Comparison of ENCODE assay signal across 8 cellular contexts in genomic region chr3:48472923-48473616, GRCh38. TPM values are rescaled to one million over a fixed set of nuclear protein-coding genes. Genes with fewer than 3 reads are reported as not detected.
DNase-seq lines count a peak whose midpoint lies in the region; ATAC-seq and TF ChIP-seq lines count a peak whose summit lies in the region.

No MANE protein-coding gene starts in this region.

- ATAC-seq in GM18861 (IDR thresholded peaks at IDR 0.05; ENCODE audit: unreplicated experiment): peak; percentile 70
- ATAC-seq in HG03095 (IDR thresholded peaks at IDR 0.05; ENCODE audit: unreplicated experiment): peak; percentile 71
- ATAC-seq in central memory CD8-positive, alpha-beta T cell (replicated peaks; ENCODE audit: extremely low read depth, poor library complexity, severe bottlenecking): peak; percentile 93

- peak overlapping the region; percentile 97 for H3K27ac ChIP-seq in AG04450 (ENCODE audit: low read depth, low read length)

- no peaks in the 10 kb centered on the region for H3K9me3 Mint-ChIP-seq in central memory CD8-positive, alpha-beta T cell

- DNase-seq in AG04450 (ENCODE audit: low read depth, low spot score) (peak; percentile 75), NCI-H2196 treated with DMSO at 0.1 percent for 48 hours (lab: John Stamatoyannopoulos, UW; ENCODE audit: unreplicated experiment) (peak; percentile 51), islet precursor cell (peak; percentile 97)
- DNase-seq in activated CD4-positive, CD25-positive, alpha-beta regulatory T cell (lab: John Stamatoyannopoulos, UW): peak; percentile 78 to 91 (median 87)
- DNase-seq in central memory CD8-positive, alpha-beta T cell (ENCODE audit: low spot score in 2 of 2): peak; percentile 80 to 94
- DNase-seq in stimulated activated CD4-positive, alpha-beta T cell treated with anti-CD3 and anti-CD28 coated beads, Interleukin-12 subunit alpha, Interleukin-12 subunit beta, amount 100 ng/mL, for 4 hours: peak; percentile 92

- no peaks in the 10 kb centered on the region for H3K27me3 ChIP-seq in AG04450 (ENCODE audit: control insufficient read depth, insufficient read depth, low read length)

- peaks cover 53% of the 10 kb centered on the region for H3K4me1 Mint-ChIP-seq in central memory CD8-positive, alpha-beta T cell

- peak overlapping the region; percentile 85 for H3K4me3 Mint-ChIP-seq in central memory CD8-positive, alpha-beta T cell

- TF ChIP-seq CTCF in AG04450 (IDR thresholded peaks at IDR 0.05; ENCODE audit: low read depth, low read length): peak; percentile 40

- POLR2A ChIA-PET in AG04450 (lab: Yijun Ruan, JAX): interaction anchor here (0.6 to 1.6 kb wide), 4 partner anchors 27 to 162 kb away, joined by 3 to 5 read pairs (median 4); partner anchors contain the start of genes ATRIP and SLC26A6

- H3K4me3 ChIP-seq in AG04450 (ENCODE audit: low read depth, low read length): peak overlapping the region; percentile 93

- H3K9me3 ChIP-seq in AG04450 (ENCODE audit: control insufficient read depth, insufficient read depth, low read length): no peaks in the 10 kb centered on the region; the same call in 1 of the 2 replicates

- peak overlapping the region; percentile 97 for H3K27ac Mint-ChIP-seq in central memory CD8-positive, alpha-beta T cell (ENCODE audit: low read depth)

- peaks cover 25% of the 10 kb centered on the region for H3K36me3 Mint-ChIP-seq in central memory CD8-positive, alpha-beta T cell (ENCODE audit: insufficient read depth)

- H3K27me3 Mint-ChIP-seq in central memory CD8-positive, alpha-beta T cell: no peaks in the 10 kb centered on the region

- CTCF ChIA-PET in AG04450 (lab: Charles Lee): interaction anchor here (0.7 to 2.7 kb wide), 10 partner anchors 9 to 163 kb away, joined by 3 to 11 read pairs (median 3); partner anchors contain the start of gene SLC26A6

RNA-seq across cellular contexts. Expression of gene ATRIP, which starts 26.5 kb away (rescaled TPM):
- 5.1 and 5.8 TPM in 2 replicates for polyA plus RNA-seq in AG04450 (2011; rRNA removed)
- polyA minus RNA-seq in AG04450 (2011; rRNA and poly(A)+ RNA removed): 6.3 and 8.0 TPM in 2 replicates

RNA-seq across cellular contexts. Expression of gene SHISA5, which starts 30.9 kb away (rescaled TPM):
- 124 and 151 TPM in 2 replicates for polyA plus RNA-seq in AG04450 (2011; rRNA removed)
- polyA minus RNA-seq in AG04450 (2011; rRNA and poly(A)+ RNA removed): 131 and 171 TPM in 2 replicates

RNA-seq across cellular contexts. Expression of gene TMA7, which starts 33.0 kb away (rescaled TPM):
- 207 and 316 TPM in 2 replicates for polyA plus RNA-seq in AG04450 (2011; rRNA removed)
- 35.8 and 40.7 TPM in 2 replicates for polyA minus RNA-seq in AG04450 (2011; rRNA and poly(A)+ RNA removed)

RNA-seq across cellular contexts. Expression of gene CCDC51, which starts 33.2 kb away (rescaled TPM):
- polyA plus RNA-seq in AG04450 (2011; rRNA removed): 9.5 and 11.1 TPM in 2 replicates
- polyA minus RNA-seq in AG04450 (2011; rRNA and poly(A)+ RNA removed): 6.4 and 7.5 TPM in 2 replicates

RNA-seq across cellular contexts. Expression of gene PLXNB1, which starts 43.2 kb away (rescaled TPM):
- 13.4 and 18.3 TPM in 2 replicates for polyA plus RNA-seq in AG04450 (2011; rRNA removed)
- polyA minus RNA-seq in AG04450 (2011; rRNA and poly(A)+ RNA removed): 31.3 and 58.8 TPM in 2 replicates

Comparison
In these comparisons a context has a peak if more than half of its experiments do, and no peak if none do; other contexts are left out.
1. Peak in every context shown above with its lines: DNase-seq, ATAC-seq, H3K4me3 ChIP-seq and H3K27ac ChIP-seq.